1 cellular context compared by ENCODE assay signal in genomic region chr17:27686322-27686721, GRCh38. TPM values are rescaled to one million over a fixed set of nuclear protein-coding genes. Genes with fewer than 3 reads are reported as not detected.
"Had no signal": no experiment of that assay in that cellular context is flagged by ENCODE, and none has a peak within 500 bp of the region (broad histone marks: within the 10 kb centered on the region; RNA-seq: fewer than 3 reads in every experiment).

No MANE protein-coding gene starts in this region.

RNA-seq across cellular contexts. Expression of gene LGALS9, which starts 55.3 kb away (rescaled TPM):
- total RNA-seq: SK-MEL-5 had no signal
